In genomic region chr4:47493238-47494123, GRCh38 we compare ENCODE assay signal across 11 cellular contexts. TPM values are rescaled to one million over a fixed set of nuclear protein-coding genes. Genes with fewer than 3 reads are reported as not detected.
DNase-seq lines count a peak whose midpoint lies in the region; ATAC-seq and TF ChIP-seq lines count a peak whose summit lies in the region.
"Had no signal": no experiment of that assay in that cellular context is flagged by ENCODE, and none has a peak within 500 bp of the region (broad histone marks: within the 10 kb centered on the region; RNA-seq: fewer than 3 reads in every experiment).

No MANE protein-coding gene starts in this region.

- no peak overlapping the region for H3K27ac Mint-ChIP-seq in activated CD4-positive, alpha-beta T cell treated with anti-CD3 and anti-CD28 coated beads for 36 hours
- no peak overlapping the region for H3K27ac Mint-ChIP-seq in activated T-helper 1 cell treated with anti-CD3 and anti-CD28 coated beads, Interleukin-12 subunit alpha, Interleukin-12 subunit beta, Interleukin-2, Interleukin-4 antibody, amounts not matched to agents 30 ng/mL and 10 ng/mL and 1 ng/mL, durations not matched to agents 14 hours and 24 hours and 36 hours

- H3K36me3 ChIP-seq in DND-41 (ENCODE audit: insufficient read depth, low read length) = peaks cover 4% of the 10 kb centered on the region; the same call in 1 of the 2 replicates
- no peaks in the 10 kb centered on the region for H3K36me3 ChIP-seq in MM.1S (replicated peaks; ENCODE audit: insufficient read depth, low read length)

- TF ChIP-seq CTCF in DND-41 (IDR thresholded peaks at IDR 0.05; ENCODE audit: borderline replicate concordance, extremely low read depth, low read length, poor library complexity, severe bottlenecking) = no peak
- TF ChIP-seq CTCF in MM.1S (IDR thresholded peaks at IDR 0.05; ENCODE audit: low read length) = no peak

- no peaks in the 10 kb centered on the region for H3K36me3 Mint-ChIP-seq in activated CD4-positive, alpha-beta T cell treated with anti-CD3 and anti-CD28 coated beads for 36 hours (ENCODE audit: low read depth)
- no peaks in the 10 kb centered on the region for H3K36me3 Mint-ChIP-seq in activated T-helper 1 cell treated with anti-CD3 and anti-CD28 coated beads, Interleukin-12 subunit alpha, Interleukin-12 subunit beta, Interleukin-2, Interleukin-4 antibody, amounts not matched to agents 30 ng/mL and 10 ng/mL and 1 ng/mL, durations not matched to agents 14 hours and 24 hours and 36 hours (ENCODE audit: low read depth)

- H3K9me2 ChIP-seq in MM.1S (replicated peaks; ENCODE audit: insufficient read depth, low read length) = no peaks in the 10 kb centered on the region

- H3K9me3 Mint-ChIP-seq in activated CD4-positive, alpha-beta T cell treated with anti-CD3 and anti-CD28 coated beads for 36 hours (ENCODE audit: low read depth) = no peaks in the 10 kb centered on the region
- no peaks in the 10 kb centered on the region for H3K9me3 Mint-ChIP-seq in activated T-helper 1 cell treated with anti-CD3 and anti-CD28 coated beads, Interleukin-12 subunit alpha, Interleukin-12 subunit beta, Interleukin-2, Interleukin-4 antibody, amounts not matched to agents 30 ng/mL and 10 ng/mL and 1 ng/mL, durations not matched to agents 14 hours and 24 hours and 36 hours

- H3K4me1 ChIP-seq in DND-41 (ENCODE audit: insufficient read depth, low read length) (peaks cover 51% of the 10 kb centered on the region), MM.1S (ENCODE audit: low read length) (peaks cover 18% of the 10 kb centered on the region)

- 0 out of 2 replicates have a peak, but pooled peaks cover 5% of the 10 kb centered on the region for H3F3A ChIP-seq in MM.1S (ENCODE audit: insufficient read depth, low read length)

- intact Hi-C loops in activated CD4-positive, alpha-beta T cell treated with anti-CD3 and anti-CD28 coated beads for 36 hours (cut with DNase I, micrococcal nuclease) = no loop called here
- intact Hi-C loops in activated T-helper 1 cell treated with anti-CD3 and anti-CD28 coated beads, Interleukin-12 subunit alpha, Interleukin-12 subunit beta, Interleukin-2, Interleukin-4 antibody, amounts not matched to agents 30 ng/mL and 10 ng/mL and 1 ng/mL, durations not matched to agents 14 hours and 24 hours and 36 hours (cut with micrococcal nuclease) = no loop called here

- H2AFZ ChIP-seq in DND-41 (ENCODE audit: low read depth, low read length) (no peak overlapping the region), MM.1S (ENCODE audit: low read length) (no peak overlapping the region)

- H3K9ac ChIP-seq in DND-41 (ENCODE audit: low read depth, low read length) = no peak overlapping the region
- no peak overlapping the region for H3K9ac ChIP-seq in MM.1S (ENCODE audit: low read length)

- POLR2A ChIA-PET in activated CD4-positive, alpha-beta T cell treated with anti-CD3 and anti-CD28 coated beads for 36 hours (lab: Charles Lee) = no interaction called here

- no peaks in the 10 kb centered on the region for H3K27me3 ChIP-seq in DND-41 (ENCODE audit: insufficient read depth, low read length, poor library complexity)
- no peaks in the 10 kb centered on the region for H3K27me3 ChIP-seq in MM.1S (replicated peaks; ENCODE audit: insufficient read depth, low read length)

- peak overlapping the region; percentile 12; the same call in 1 of the 2 replicates for H3K4me2 ChIP-seq in DND-41 (ENCODE audit: insufficient read depth, low read length)
- H3K4me2 ChIP-seq in MM.1S (ENCODE audit: low read depth, low read length) = no peak overlapping the region

- H3K9me3 ChIP-seq in DND-41 (ENCODE audit: insufficient read depth, low read length, severe bottlenecking) = no peaks in the 10 kb centered on the region
- no peaks in the 10 kb centered on the region for H3K9me3 ChIP-seq in MM.1S (replicated peaks; ENCODE audit: insufficient read depth, low read length)

- H3K27me3 Mint-ChIP-seq in activated CD4-positive, alpha-beta T cell treated with anti-CD3 and anti-CD28 coated beads for 36 hours = no peaks in the 10 kb centered on the region
- no peaks in the 10 kb centered on the region for H3K27me3 Mint-ChIP-seq in activated T-helper 1 cell treated with anti-CD3 and anti-CD28 coated beads, Interleukin-12 subunit alpha, Interleukin-12 subunit beta, Interleukin-2, Interleukin-4 antibody, amounts not matched to agents 30 ng/mL and 10 ng/mL and 1 ng/mL, durations not matched to agents 14 hours and 24 hours and 36 hours (ENCODE audit: insufficient read depth)

- DNase-seq in DND-41 = no peak
- no peak for DNase-seq in MM.1S
- no peak for DNase-seq in activated CD4-positive, alpha-beta T cell treated with anti-CD3 and anti-CD28 coated beads for 36 hours
- no peak for DNase-seq in activated T-helper 1 cell treated with anti-CD3 and anti-CD28 coated beads, Interleukin-12 subunit alpha, Interleukin-12 subunit beta, Interleukin-2, Interleukin-4 antibody, amounts not matched to agents 30 ng/mL and 10 ng/mL and 1 ng/mL, durations not matched to agents 14 hours and 24 hours and 36 hours (ENCODE audit: low spot score)
- DNase-seq in stimulated activated CD4-positive, alpha-beta T cell treated with anti-CD3 and anti-CD28 coated beads, Interleukin-15, amount 100 ng/mL, for 24 hours = no peak
- DNase-seq: amygdala; DMS153; stimulated activated naive CD4-positive, alpha-beta T cell treated with Interleukin-2 at 50 U/mL for 16 hours had no signal

- ATAC-seq in DND-41 (ENCODE audit: insufficient read depth, low read depth) (peak; percentile 35; the same call in 1 of the 3 replicates), GM19351 (IDR thresholded peaks at IDR 0.05; ENCODE audit: unreplicated experiment) (peak; percentile 43), HG02870 (IDR thresholded peaks at IDR 0.05; ENCODE audit: unreplicated experiment) (peak; percentile 76), GM18517 (IDR thresholded peaks at IDR 0.05; ENCODE audit: unreplicated experiment) (no peak)
- ATAC-seq in activated CD4-positive, alpha-beta T cell treated with anti-CD3 and anti-CD28 coated beads for 36 hours = no peak

- H3K27ac ChIP-seq in DND-41 (ENCODE audit: low read length) (peak overlapping the region; percentile 30; the same call in 1 of the 2 replicates), MM.1S (ENCODE audit: low read length) (0 out of 2 replicates have a peak overlapping the region, but pooled peaks have one; percentile 1)

- peaks cover 18% of the 10 kb centered on the region for H3K4me1 Mint-ChIP-seq in activated CD4-positive, alpha-beta T cell treated with anti-CD3 and anti-CD28 coated beads for 36 hours
- H3K4me1 Mint-ChIP-seq in activated T-helper 1 cell treated with anti-CD3 and anti-CD28 coated beads, Interleukin-12 subunit alpha, Interleukin-12 subunit beta, Interleukin-2, Interleukin-4 antibody, amounts not matched to agents 30 ng/mL and 10 ng/mL and 1 ng/mL, durations not matched to agents 14 hours and 24 hours and 36 hours (ENCODE audit: low read depth) = peaks cover 5% of the 10 kb centered on the region

- H3K4me3 Mint-ChIP-seq in activated CD4-positive, alpha-beta T cell treated with anti-CD3 and anti-CD28 coated beads for 36 hours = no peak overlapping the region
- H3K4me3 Mint-ChIP-seq in activated T-helper 1 cell treated with anti-CD3 and anti-CD28 coated beads, Interleukin-12 subunit alpha, Interleukin-12 subunit beta, Interleukin-2, Interleukin-4 antibody, amounts not matched to agents 30 ng/mL and 10 ng/mL and 1 ng/mL, durations not matched to agents 14 hours and 24 hours and 36 hours = no peak overlapping the region

- H3K4me3 ChIP-seq in DND-41 (ENCODE audit: low read depth in 1 of 2, low read length in 2 of 2) = no peak overlapping the region
- no peak overlapping the region for H3K4me3 ChIP-seq in MM.1S (ENCODE audit: low read length)

- H3K79me2 ChIP-seq in DND-41 (ENCODE audit: insufficient read depth, low read length) = peaks cover 52% of the 10 kb centered on the region
- H3K79me2 ChIP-seq in MM.1S (ENCODE audit: low read length) = peaks cover 18% of the 10 kb centered on the region

- CTCF ChIA-PET in activated CD4-positive, alpha-beta T cell treated with anti-CD3 and anti-CD28 coated beads for 36 hours (lab: Charles Lee) = interaction anchor here (1.2 to 2.0 kb wide), 3 partner anchors 66 to 72 kb away, joined by 3 to 5 read pairs (median 5); no protein-coding TSS in a partner anchor

- no peaks in the 10 kb centered on the region for H4K20me1 ChIP-seq in DND-41 (ENCODE audit: insufficient read depth, low read length)
- no peaks in the 10 kb centered on the region for H4K20me1 ChIP-seq in MM.1S (ENCODE audit: insufficient read depth, low read length)

RNA-seq across cellular contexts. Expression of gene ATP10D, which starts 8.4 kb away (rescaled TPM):
- 1 to 10 TPM; 2.5 to 2.8 TPM for total RNA-seq in activated CD4-positive, alpha-beta T cell treated with anti-CD3 and anti-CD28 coated beads for 36 hours
- total RNA-seq in activated T-helper 1 cell treated with anti-CD3 and anti-CD28 coated beads, Interleukin-12 subunit alpha, Interleukin-12 subunit beta, Interleukin-2, Interleukin-4 antibody, amounts not matched to agents 30 ng/mL and 10 ng/mL and 1 ng/mL, durations not matched to agents 14 hours and 24 hours and 36 hours = 1.6 and 1.9 TPM in 2 replicates

RNA-seq across cellular contexts. Expression of gene COMMD8, which starts 30.0 kb away (rescaled TPM):
- 10 to 100 TPM; 15.0 to 26.5 TPM for total RNA-seq in activated CD4-positive, alpha-beta T cell treated with anti-CD3 and anti-CD28 coated beads for 36 hours
- total RNA-seq in activated T-helper 1 cell treated with anti-CD3 and anti-CD28 coated beads, Interleukin-12 subunit alpha, Interleukin-12 subunit beta, Interleukin-2, Interleukin-4 antibody, amounts not matched to agents 30 ng/mL and 10 ng/mL and 1 ng/mL, durations not matched to agents 14 hours and 24 hours and 36 hours = 15.8 and 15.9 TPM in 2 replicates

Comparison
In these comparisons a context has a peak if more than half of its experiments do, and no peak if none do; other contexts are left out.
1. ATAC-seq: peak in DND-41 (single experiment), GM19351 (single experiment) and HG02870 (single experiment); none in activated CD4-positive, alpha-beta T cell treated with anti-CD3 and anti-CD28 coated beads for 36 hours (single experiment) and GM18517 (single experiment).